ENCODE assay signal across 17 cellular contexts in the genomic region with DNA sequence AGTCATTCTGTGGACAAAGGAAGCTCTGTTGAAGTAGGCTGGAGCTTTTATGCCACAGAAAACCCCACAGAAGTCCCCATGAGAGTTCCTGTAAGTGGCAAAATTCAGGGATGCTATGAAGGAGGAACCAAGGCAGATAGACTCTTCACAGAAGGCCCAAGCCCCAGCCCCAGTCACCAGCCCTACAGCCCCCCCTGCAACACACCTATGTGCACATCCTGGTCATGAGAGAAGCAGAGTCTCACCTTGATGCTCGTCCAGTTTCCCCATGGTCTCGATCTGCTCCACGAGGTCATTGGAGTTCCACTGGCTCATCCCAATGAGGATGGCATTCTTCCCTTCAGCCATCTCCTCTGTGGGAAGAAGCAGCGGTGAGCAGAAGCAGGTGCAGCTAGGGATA.
"Had no signal": no experiment of that assay in that cellular context is flagged by ENCODE, and none has a peak within 500 bp of the region (broad histone marks: within the 10 kb centered on the region; RNA-seq: fewer than 3 reads in every experiment).

No MANE protein-coding gene starts in this region.

- H3K27ac ChIP-seq: heart right ventricle, neutrophil, psoas muscle, right lobe of liver, testis, transverse colon had no signal

- DNase-seq: dermis blood vessel endothelial cell; heart right ventricle; hypothalamus; mucosa of descending colon; naive thymus-derived CD8-positive, alpha-beta T cell; psoas muscle; retina; spleen; stimulated activated CD4-positive, alpha-beta T cell treated with anti-CD3 and anti-CD28 coated beads, Interleukin-15, amount 100 ng/mL, for 24 hours; stimulated activated CD4-positive, alpha-beta T cell treated with anti-CD3 and anti-CD28 coated beads, Interleukin-1b, Interleukin-23, amount 100 ng/mL, for 48 hours; stimulated activated CD4-positive, alpha-beta T cell treated with anti-CD3 and anti-CD28 coated beads, Interleukin-4, amount 100 ng/mL, for 24 hours; stimulated activated naive B cell treated with anti-CD40 and anti-IgM and Interleukin-4, amounts not matched to agents 10 μg/mL and 1 μg/mL and 100 μg/mL, for 72 hours; stimulated activated naive CD8-positive, alpha-beta T cell treated with anti-CD3 and anti-CD28 coated beads, Interleukin-15, amount 100 ng/mL, for 72 hours; testis; transverse colon had no signal

- ATAC-seq: heart right ventricle; mucosa of descending colon; naive thymus-derived CD8-positive, alpha-beta T cell; psoas muscle; right lobe of liver; stimulated activated naive B cell treated with anti-CD40 and anti-IgM and Interleukin-4, amounts not matched to agents 10 μg/mL and 1 μg/mL and 100 μg/mL, for 72 hours; stimulated activated naive CD8-positive, alpha-beta T cell treated with anti-CD3 and anti-CD28 coated beads, Interleukin-15, amount 100 ng/mL, for 72 hours had no signal

- H3K27me3 ChIP-seq: heart right ventricle, neutrophil, right lobe of liver, spleen, testis, transverse colon had no signal

- H3K9me3 Mint-ChIP-seq: stimulated activated naive B cell treated with anti-CD40 and anti-IgM and Interleukin-4, amounts not matched to agents 10 μg/mL and 1 μg/mL and 100 μg/mL, for 72 hours had no signal

- H3K27ac Mint-ChIP-seq: naive thymus-derived CD8-positive, alpha-beta T cell; stimulated activated naive B cell treated with anti-CD40 and anti-IgM and Interleukin-4, amounts not matched to agents 10 μg/mL and 1 μg/mL and 100 μg/mL, for 72 hours had no signal

- H3K36me3 Mint-ChIP-seq: naive thymus-derived CD8-positive, alpha-beta T cell had no signal

- H3K27me3 Mint-ChIP-seq: stimulated activated naive B cell treated with anti-CD40 and anti-IgM and Interleukin-4, amounts not matched to agents 10 μg/mL and 1 μg/mL and 100 μg/mL, for 72 hours; stimulated activated naive CD8-positive, alpha-beta T cell treated with anti-CD3 and anti-CD28 coated beads, Interleukin-15, amount 100 ng/mL, for 72 hours had no signal

- H3K4me1 Mint-ChIP-seq: naive thymus-derived CD8-positive, alpha-beta T cell; stimulated activated naive B cell treated with anti-CD40 and anti-IgM and Interleukin-4, amounts not matched to agents 10 μg/mL and 1 μg/mL and 100 μg/mL, for 72 hours; stimulated activated naive CD8-positive, alpha-beta T cell treated with anti-CD3 and anti-CD28 coated beads, Interleukin-15, amount 100 ng/mL, for 72 hours had no signal

- H3K4me1 ChIP-seq: heart right ventricle, psoas muscle, right lobe of liver, testis, transverse colon had no signal

- H3K4me3 Mint-ChIP-seq: naive thymus-derived CD8-positive, alpha-beta T cell; stimulated activated naive B cell treated with anti-CD40 and anti-IgM and Interleukin-4, amounts not matched to agents 10 μg/mL and 1 μg/mL and 100 μg/mL, for 72 hours; stimulated activated naive CD8-positive, alpha-beta T cell treated with anti-CD3 and anti-CD28 coated beads, Interleukin-15, amount 100 ng/mL, for 72 hours had no signal

- H3K4me3 ChIP-seq: heart right ventricle, mucosa of descending colon, psoas muscle, right lobe of liver, spleen, testis, transverse colon had no signal

- H3K9me3 ChIP-seq: heart right ventricle, mucosa of descending colon, neutrophil, psoas muscle, right lobe of liver, spleen, testis, transverse colon had no signal
